ENCODE assay signal across 21 cellular contexts in the genomic region with DNA sequence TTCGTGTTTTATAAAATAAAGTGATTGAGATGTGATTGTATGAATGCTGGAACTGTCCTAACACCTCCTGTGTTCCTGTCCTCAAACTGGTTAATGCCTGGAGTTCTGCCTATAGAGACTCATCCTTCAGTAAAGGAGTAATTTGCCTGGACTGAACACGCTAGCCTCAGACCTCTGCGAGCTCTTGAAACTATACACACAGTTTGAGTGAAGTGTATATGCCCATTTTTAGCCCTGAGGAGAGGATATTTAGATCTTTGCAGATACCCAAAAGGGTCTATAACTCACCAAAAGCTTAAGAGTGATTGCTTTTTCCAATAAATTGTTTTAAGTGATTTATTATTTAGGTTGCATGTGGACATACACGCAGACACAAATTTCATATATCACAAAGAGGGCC. TPM values are rescaled to one million over a fixed set of nuclear protein-coding genes. Genes with fewer than 3 reads are reported as not detected.
DNase-seq lines count a peak whose midpoint lies in the region; FAIRE-seq and TF ChIP-seq lines count a peak whose summit lies in the region.
"Had no signal": no experiment of that assay in that cellular context is flagged by ENCODE, and none has a peak within 500 bp of the region (broad histone marks: within the 10 kb centered on the region; RNA-seq: fewer than 3 reads in every experiment).

No MANE protein-coding gene starts in this region.

- no peak overlapping the region for H3K18ac ChIP-seq in H1 (ENCODE audit: extremely low read depth, low read length)
- H3K18ac ChIP-seq in neuronal stem cell (ENCODE audit: low read length) = no peak overlapping the region

- H2AK5ac ChIP-seq in H1 (ENCODE audit: low read depth, low read length) (no peak overlapping the region), neuronal stem cell (ENCODE audit: low read depth, low read length) (no peak overlapping the region)

- TF ChIP-seq POLR2A in GM12891 (IDR thresholded peaks at IDR 0.05; ENCODE audit: low read depth, low read length) (no peak), H1 (IDR thresholded peaks at IDR 0.05; ENCODE audit: control extremely low read depth in 1 of 2, low read depth in 2 of 2, low read length in 2 of 2) (no peak)

- DNase-seq in GM12891 (ENCODE audit: insufficient read length, low spot score) (no peak), NAMALWA (ENCODE audit: low spot score) (peak; percentile 41), H1 (ENCODE audit: low read depth in 1 of 2, low spot score in 2 of 2) (no peak), caudate nucleus (lab: John Stamatoyannopoulos, UW) (no peak), DMS 273 (lab: John Stamatoyannopoulos, UW; ENCODE audit: unreplicated experiment) (no peak), neuronal stem cell (ENCODE audit: low spot score) (no peak)
- DNase-seq: ACHN; AML-193; Calu3; CD8-positive, alpha-beta T cell; DMS 273 treated with DMSO at 0.1 percent for 48 hours; DMS53; DND-41; GOT3; H9; KBM-7 had no signal

- no peaks in the 10 kb centered on the region for H4K20me1 ChIP-seq in H1 (replicated peaks in 1 of 2; ENCODE audit: control insufficient read depth in 1 of 2, insufficient read depth in 2 of 2, low read length in 2 of 2)

- H2BK12ac ChIP-seq in H1 (ENCODE audit: low read depth, low read length) = no peak overlapping the region
- no peak overlapping the region for H2BK12ac ChIP-seq in neuronal stem cell (ENCODE audit: low read length)

- H3K79me1 ChIP-seq in H1 (ENCODE audit: low read depth, low read length) (no peaks in the 10 kb centered on the region), neuronal stem cell (ENCODE audit: low read depth, low read length) (no peaks in the 10 kb centered on the region)

- H4K91ac ChIP-seq in H1 (replicated peaks; ENCODE audit: insufficient read length, low read length) = no peak overlapping the region
- no peak overlapping the region for H4K91ac ChIP-seq in neuronal stem cell (ENCODE audit: low read depth, low read length, poor library complexity)

- H3K27me3 ChIP-seq in H1 (replicated peaks in 1 of 4; ENCODE audit: control insufficient read depth in 3 of 4, extremely low read depth in 1 of 4, insufficient read depth in 3 of 4, low read length in 3 of 4) (no peaks in the 10 kb centered on the region), neuronal stem cell (ENCODE audit: control insufficient read depth in 3 of 3, insufficient read depth in 3 of 3, low read depth in 1 of 3, low read length in 3 of 3) (no peaks in the 10 kb centered on the region)

- no peak overlapping the region for H4K8ac ChIP-seq in H1 (ENCODE audit: extremely low read depth, insufficient read depth, low read length)
- H4K8ac ChIP-seq in neuronal stem cell (ENCODE audit: low read depth, low read length) = no peak overlapping the region

- no peaks in the 10 kb centered on the region for H3K79me2 ChIP-seq in H1 (ENCODE audit: control insufficient read depth in 1 of 2, insufficient read depth in 2 of 2, low read length in 2 of 2)

- no peak overlapping the region for H3K9ac ChIP-seq in H1 (replicated peaks in 1 of 4; ENCODE audit: extremely low read depth in 1 of 4, low read depth in 3 of 4, low read length in 3 of 4)
- H3K9ac ChIP-seq in neuronal stem cell (ENCODE audit: low read depth, low read length, poor library complexity) = no peak overlapping the region

- WGBS in H1 (ENCODE audit: extremely low coverage in 1 of 2, insufficient coverage in 1 of 2, insufficient read length in 1 of 2, insufficient replicate concordance in 2 of 2, low coverage in 1 of 2, low lambda C conversion rate in 2 of 2, missing lambda C conversion rate in 1 of 2), 2 experiments = 86% methylated on average over 4 of the region's 4 CpGs; no CpG with 5 or more reads in 1 of the 2 experiments
- no CpG with 5 or more reads among the region's 4 CpGs for WGBS in neuronal stem cell (ENCODE audit: extremely low coverage in 2 of 2, insufficient read length in 2 of 2, insufficient replicate concordance in 1 of 2), 2 donors

- H3K4me3 ChIP-seq in H1 (ENCODE audit: extremely low read depth in 1 of 4, insufficient read depth in 2 of 4, low read depth in 3 of 4, low read length in 4 of 4) = no peak overlapping the region
- no peak overlapping the region for H3K4me3 ChIP-seq in neuronal stem cell (ENCODE audit: low read length in 2 of 2)

- H2AFZ ChIP-seq in H1 (ENCODE audit: low read length) (peak overlapping the region; percentile 17; the same call in 1 of the 2 replicates), neuronal stem cell (ENCODE audit: low read length) (no peak overlapping the region)

- no peak for TF ChIP-seq EP300 in H1 (IDR thresholded peaks at IDR 0.05; ENCODE audit: borderline replicate concordance in 1 of 2, low read depth in 2 of 2, low read length in 2 of 2)

- H2BK120ac ChIP-seq in H1 (replicated peaks; ENCODE audit: low read depth, low read length) (no peak overlapping the region), neuronal stem cell (ENCODE audit: low read depth, low read length) (no peak overlapping the region)

- H3K23ac ChIP-seq in H1 (ENCODE audit: insufficient read length) (no peak overlapping the region), neuronal stem cell (ENCODE audit: low read depth, low read length, poor library complexity) (no peak overlapping the region)

- no peaks in the 10 kb centered on the region for H3K23me2 ChIP-seq in H1 (ENCODE audit: low read depth, low read length)

- H3K36me3 ChIP-seq in H1 (ENCODE audit: control insufficient read depth in 2 of 4, insufficient read depth in 4 of 4, low read length in 3 of 4) = no peaks in the 10 kb centered on the region; a peak in 1 of 8 replicates
- no peaks in the 10 kb centered on the region for H3K36me3 ChIP-seq in neuronal stem cell (replicated peaks in 1 of 2; ENCODE audit: control insufficient read depth in 2 of 2, insufficient read depth in 2 of 2, low read length in 2 of 2)

- TF ChIP-seq CTCF in H1 (IDR thresholded peaks at IDR 0.05; ENCODE audit: control extremely low read depth in 1 of 3, insufficient read depth in 1 of 3, low read depth in 1 of 3, low read length in 3 of 3) = no peak

- POLR2A ChIA-PET in H1 (lab: Charles Lee; ENCODE audit: partially characterized antibody) = no interaction called here

- no peak overlapping the region for H3K56ac ChIP-seq in H1 (replicated peaks; ENCODE audit: insufficient read length, low read depth, low read length)

- TF ChIP-seq RAD21 in H1 (IDR thresholded peaks at IDR 0.05 in 1 of 2, conservative IDR thresholded peaks at IDR 0.05 in 1 of 2; ENCODE audit: low read depth in 2 of 2, low read length in 2 of 2) = no peak

- CTCF ChIA-PET in H1 (lab: Charles Lee; ENCODE audit: partially characterized antibody) = interaction anchor here (0.9 kb wide), 1 partner anchor 31 kb away, joined by 3 read pairs; no protein-coding TSS in a partner anchor

- H4K5ac ChIP-seq in H1 (ENCODE audit: insufficient read length, low read depth, low read length) = no peak overlapping the region

- no peaks in the 10 kb centered on the region for H3K9me3 ChIP-seq in H1 (ENCODE audit: insufficient read depth in 2 of 2, low read depth in 1 of 2, low read length in 1 of 2)
- peaks cover 3 to 5% of the 10 kb centered on the region in 2 donors for H3K9me3 ChIP-seq in neuronal stem cell (replicated peaks in 1 of 2; ENCODE audit: control insufficient read depth in 2 of 2, insufficient read depth in 1 of 2, low read depth in 1 of 2, low read length in 2 of 2)

- no peak overlapping the region for H3K4me2 ChIP-seq in H1 (ENCODE audit: insufficient read depth in 1 of 2, low read depth in 2 of 2, low read length in 2 of 2)
- H3K4me2 ChIP-seq in neuronal stem cell (ENCODE audit: insufficient read depth, low read length, poor library complexity, severe bottlenecking) = no peak overlapping the region

- H2BK15ac ChIP-seq in H1 (ENCODE audit: low read length) (no peak overlapping the region), neuronal stem cell (ENCODE audit: low read length) (no peak overlapping the region)

- H2BK5ac ChIP-seq in H1 (ENCODE audit: low read depth, low read length) = no peak overlapping the region
- H2BK5ac ChIP-seq in neuronal stem cell (ENCODE audit: low read length) = no peak overlapping the region

- H3K27ac ChIP-seq in H1 (ENCODE audit: low read depth, low read length) (no peak overlapping the region), caudate nucleus (ENCODE audit: low read depth, low read length) (no peak overlapping the region), neuronal stem cell (replicated peaks; ENCODE audit: low read length) (no peak overlapping the region)

- FAIRE-seq in GM12891 (lab: Jason Lieb, UNC) (peak; percentile 31), H1 (lab: Jason Lieb, UNC) (peak; percentile 48)
- FAIRE-seq: A204.1, G401.6, GM12892, GM18507, HepG2 had no signal

- no peak overlapping the region for H3K14ac ChIP-seq in H1 (ENCODE audit: insufficient read length)
- no peak overlapping the region for H3K14ac ChIP-seq in neuronal stem cell (ENCODE audit: low read length)

- H3K4me1 ChIP-seq in H1 (replicated peaks in 1 of 4; ENCODE audit: control insufficient read depth in 3 of 4, insufficient read depth in 4 of 4, low read length in 3 of 4) = peaks cover 0 to 4% (median 2%) of the 10 kb centered on the region in 4 experiments; a peak in 3 of 7 replicates
- no peaks in the 10 kb centered on the region for H3K4me1 ChIP-seq in neuronal stem cell (ENCODE audit: control insufficient read depth in 2 of 2, insufficient read depth in 1 of 2, low read depth in 1 of 2, low read length in 2 of 2)

- no peak overlapping the region for H2BK20ac ChIP-seq in H1 (ENCODE audit: low read length)

- H3K4ac ChIP-seq in H1 (replicated peaks; ENCODE audit: insufficient read length, low read depth, low read length) (no peak overlapping the region), neuronal stem cell (ENCODE audit: low read length) (no peak overlapping the region)

TF ChIP-seq in GM12891, 5 proteins besides CTCF, POLR2A, EP300 and RAD21 (continues in another document):
- TF ChIP-seq TAF1 (IDR thresholded peaks at IDR 0.05; ENCODE audit: low read depth, low read length) (no peak), SPI1 (IDR thresholded peaks at IDR 0.05; ENCODE audit: low read depth, low read length) (no peak), POLR2AphosphoS5 (IDR thresholded peaks at IDR 0.05; ENCODE audit: low read depth, low read length) (no peak)

TF ChIP-seq in H1, 55 proteins besides CTCF, POLR2A, EP300 and RAD21 (continues in another document):
- TF ChIP-seq KDM4A (IDR thresholded peaks at IDR 0.05; ENCODE audit: low read depth, low read length, severe bottlenecking) (no peak), SRF (IDR thresholded peaks at IDR 0.05; ENCODE audit: low read depth, low read length) (no peak)

RNA-seq across cellular contexts. Expression of a gene that starts 29.9 kb away (rescaled TPM):
- 18.5 TPM for polyA plus RNA-seq in GM12891 (2012; ENCODE audit: low read depth, missing spikeins)
- total RNA-seq in H1 (2021; fragmentation: NEBNext Ultra II Directional; extraction: Animal tissue kit (Norgen Biotek cat#: 25700)) = 20.1 and 22.9 TPM in 2 replicates
- 23.0 and 24.3 TPM in 2 replicates for polyA plus RNA-seq in H1 (2011; rRNA removed)
- polyA plus RNA-seq in H1 (2011; cell fraction: cytosol; rRNA removed) = 17.4 TPM
- 37.3 TPM for polyA plus RNA-seq in H1 (2011; cell fraction: nucleus; rRNA removed)
- 11.1 to 19.0 TPM (median 14.0 TPM) in 4 replicates for polyA plus RNA-seq in H1 (2012, experiment 1 of 2)
- polyA plus RNA-seq in H1 (2012, experiment 2 of 2) = 7.1 TPM
- polyA plus RNA-seq in H1 (2013, experiment 1 of 2) = 40.1 TPM
- 40.7 TPM for polyA plus RNA-seq in H1 (2013, experiment 2 of 2)
- polyA minus RNA-seq in H1 (2011; rRNA and poly(A)+ RNA removed) = 21.0 and 22.3 TPM in 2 replicates
- 14.5 TPM for polyA minus RNA-seq in H1 (2011; cell fraction: cytosol; rRNA and poly(A)+ RNA removed)
- polyA minus RNA-seq in H1 (2011; cell fraction: nucleus; rRNA and poly(A)+ RNA removed) = 31.1 TPM
- polyA plus RNA-seq in neuronal stem cell (2013, experiment 1 of 2) = 23.4 TPM
- polyA plus RNA-seq in neuronal stem cell (2013, experiment 2 of 2) = 23.3 TPM
